Comparison of ENCODE assay signal across 8 cellular contexts in genomic region chr15:82043726-82044372, GRCh38. TPM values are rescaled to one million over a fixed set of nuclear protein-coding genes. Genes with fewer than 3 reads are reported as not detected.
DNase-seq lines count a peak whose midpoint lies in the region; ATAC-seq and TF ChIP-seq lines count a peak whose summit lies in the region.

No MANE protein-coding gene starts in this region.

- no peak overlapping the region for H4K91ac ChIP-seq in H9 (ENCODE audit: insufficient read length, low read depth, low read length)

- TF ChIP-seq CTCF in H9 (conservative IDR thresholded peaks at IDR 0.05), result no peak

- H3K27ac ChIP-seq in H9 (ENCODE audit: insufficient read length, low read depth, low read length), result no peak overlapping the region
- no peak overlapping the region for H3K27ac ChIP-seq in right cardiac atrium (ENCODE audit: low read length)
- peak overlapping the region; percentile 75 for H3K27ac ChIP-seq in skeletal muscle tissue (ENCODE audit: low read depth, low read length)

- intact Hi-C loops in right cardiac atrium (cut with DNase I), result no loop called here

- H3K23me2 ChIP-seq in H9 (ENCODE audit: insufficient read length, low read depth, low read length, poor library complexity, severe bottlenecking), result peaks cover 17% of the 10 kb centered on the region

- WGBS in H9 (ENCODE audit: extremely low coverage, insufficient read length, low lambda C conversion rate), result no CpG with 5 or more reads among the region's 54 CpGs
- WGBS in right cardiac atrium, result 37% methylated on average over 54 of the region's 54 CpGs

- peak overlapping the region; percentile 5 for H3K9ac ChIP-seq in H9 (ENCODE audit: extremely low read depth, insufficient read length, low read length)
- H3K9ac ChIP-seq in skeletal muscle tissue (ENCODE audit: low read depth in 1 of 3, low read length in 3 of 3), result peak overlapping the region; percentile 33 to 74 (median 62)

- no peak overlapping the region for H3K18ac ChIP-seq in H9 (ENCODE audit: insufficient read length, low read depth, low read length)

- H3K4ac ChIP-seq in H9 (ENCODE audit: low read depth, low read length), result no peak overlapping the region

- no peak overlapping the region for H4K8ac ChIP-seq in H9 (replicated peaks; ENCODE audit: insufficient read length, low read depth, low read length)

- ATAC-seq in activated T-cell treated with anti-CD3 and anti-CD28 coated beads, Interleukin-2, amount 50 U/mL, for 72 hours (replicated peaks in 1 of 2), result no peak
- no peak for ATAC-seq in right cardiac atrium

- no peak overlapping the region for H3K23ac ChIP-seq in H9 (ENCODE audit: insufficient read length, low read depth, low read length)

- no peaks in the 10 kb centered on the region for H3K79me2 ChIP-seq in H9 (ENCODE audit: insufficient read depth, low read length)

- no peaks in the 10 kb centered on the region for H4K20me1 ChIP-seq in H9 (ENCODE audit: control insufficient read depth, insufficient read depth, insufficient read length)

- H3K4me3 ChIP-seq in right cardiac atrium (ENCODE audit: low read length), result peak overlapping the region; percentile 79
- peak overlapping the region; percentile 74 to 87 (median 82) for H3K4me3 ChIP-seq in skeletal muscle tissue (ENCODE audit: low read length in 3 of 3)

- no peak overlapping the region for H2AK5ac ChIP-seq in H9 (ENCODE audit: insufficient read length, low read length)

- peaks cover 0 to 2% (median 0%) of the 10 kb centered on the region in 3 donors for H3K36me3 ChIP-seq in skeletal muscle tissue (ENCODE audit: control insufficient read depth in 3 of 3, insufficient read depth in 3 of 3, low read length in 3 of 3)

- H3K9me3 Mint-ChIP-seq in H9, result no peaks in the 10 kb centered on the region
- no peaks in the 10 kb centered on the region for H3K9me3 Mint-ChIP-seq in activated T-cell treated with anti-CD3 and anti-CD28 coated beads, Interleukin-2, amount 50 U/mL, for 72 hours

- no peak overlapping the region for H3K56ac ChIP-seq in H9 (ENCODE audit: insufficient read length, low read depth, low read length)

- DNase-seq in H9 (peak; percentile 41), right cardiac atrium (peak; percentile 24 to 60 (median 46)), HuH-7.5 (ENCODE audit: low spot score) (no peak), Kasumi-1 (lab: John Stamatoyannopoulos, UW) (no peak), NCI-H2196 treated with DMSO at 0.1 percent for 48 hours (lab: John Stamatoyannopoulos, UW; ENCODE audit: unreplicated experiment) (no peak)
- no peak for DNase-seq in activated T-cell treated with anti-CD3 and anti-CD28 coated beads, Interleukin-2, amount 50 U/mL, for 72 hours
- DNase-seq in activated CD4-positive, CD25-positive, alpha-beta regulatory T cell (lab: John Stamatoyannopoulos, UW), result no peak

- no peak overlapping the region for H2BK5ac ChIP-seq in H9 (ENCODE audit: insufficient read length, low read length)

- no peak overlapping the region for H2BK15ac ChIP-seq in H9 (ENCODE audit: low read depth, low read length)

- H2AFZ ChIP-seq in H9 (ENCODE audit: low read length), result no peak overlapping the region

- no peak overlapping the region for H3K27ac Mint-ChIP-seq in H9
- no peak overlapping the region for H3K27ac Mint-ChIP-seq in activated T-cell treated with anti-CD3 and anti-CD28 coated beads, Interleukin-2, amount 50 U/mL, for 72 hours

- H4K5ac ChIP-seq in H9 (ENCODE audit: insufficient read length, low read depth, low read length), result no peak overlapping the region

- H3K27me3 ChIP-seq in H9 (ENCODE audit: insufficient read depth, low read length) (no peaks in the 10 kb centered on the region), right cardiac atrium (ENCODE audit: control insufficient read depth, insufficient read depth) (no peaks in the 10 kb centered on the region), skeletal muscle tissue (ENCODE audit: control insufficient read depth in 3 of 3, insufficient read depth in 3 of 3, low read length in 3 of 3) (peaks cover 0 to 8% (median 4%) of the 10 kb centered on the region in 3 donors)

- H3T11ph ChIP-seq in H9 (ENCODE audit: low read length), result no peak overlapping the region

- H3K14ac ChIP-seq in H9 (ENCODE audit: insufficient read depth, low read length), result no peak overlapping the region

- no peak overlapping the region for H2BK120ac ChIP-seq in H9 (ENCODE audit: low read depth, low read length, poor library complexity, severe bottlenecking)

- H3K27me3 Mint-ChIP-seq in H9 (ENCODE audit: low read depth), result peaks cover 20% of the 10 kb centered on the region
- H3K27me3 Mint-ChIP-seq in activated T-cell treated with anti-CD3 and anti-CD28 coated beads, Interleukin-2, amount 50 U/mL, for 72 hours (ENCODE audit: low read depth), result peaks cover 14% of the 10 kb centered on the region

- no peaks in the 10 kb centered on the region for H3K9me3 ChIP-seq in H9 (ENCODE audit: control insufficient read depth, low read depth, low read length)
- no peaks in the 10 kb centered on the region for H3K9me3 ChIP-seq in right cardiac atrium (ENCODE audit: control insufficient read depth, low read length)
- H3K9me3 ChIP-seq in skeletal muscle tissue (ENCODE audit: control insufficient read depth in 3 of 3, low read length in 3 of 3), result no peaks in the 10 kb centered on the region

- peaks cover 18 to 34% of the 10 kb centered on the region in 2 experiments for H3K4me1 Mint-ChIP-seq in H9
- H3K4me1 Mint-ChIP-seq in activated T-cell treated with anti-CD3 and anti-CD28 coated beads, Interleukin-2, amount 50 U/mL, for 72 hours (ENCODE audit: low read depth), result peaks cover 21% of the 10 kb centered on the region

- no peak overlapping the region for H2BK12ac ChIP-seq in H9 (ENCODE audit: insufficient read length, low read depth, low read length)

- peak overlapping the region; percentile 84 for H3K4me2 ChIP-seq in H9 (ENCODE audit: insufficient read depth, insufficient read length, low read length)

- no peaks in the 10 kb centered on the region for H3K79me1 ChIP-seq in H9 (ENCODE audit: insufficient read depth, low read depth, low read length, poor library complexity, severe bottlenecking)

- H3K4me3 Mint-ChIP-seq in H9, result peak overlapping the region; percentile 90 to 97
- peak overlapping the region; percentile 92 to 94 for H3K4me3 Mint-ChIP-seq in activated T-cell treated with anti-CD3 and anti-CD28 coated beads, Interleukin-2, amount 50 U/mL, for 72 hours

- peaks cover 3 to 16% (median 10%) of the 10 kb centered on the region in 3 experiments for H3K36me3 Mint-ChIP-seq in H9 (ENCODE audit: insufficient read depth in 1 of 3, low read depth in 3 of 3)
- H3K36me3 Mint-ChIP-seq in activated T-cell treated with anti-CD3 and anti-CD28 coated beads, Interleukin-2, amount 50 U/mL, for 72 hours (ENCODE audit: insufficient read depth in 2 of 2), result no peaks in the 10 kb centered on the region

- H3K4me1 ChIP-seq in H9 (ENCODE audit: insufficient read depth, low read length) (0 out of 2 replicates have a peak, but pooled peaks cover 2% of the 10 kb centered on the region), right cardiac atrium (ENCODE audit: control insufficient read depth, insufficient read depth, low read length) (no peaks in the 10 kb centered on the region), skeletal muscle tissue (ENCODE audit: control insufficient read depth in 3 of 3, insufficient read depth in 3 of 3, low read length in 3 of 3) (peaks cover 20 to 33% (median 25%) of the 10 kb centered on the region in 3 donors)

- no peak overlapping the region for H2BK20ac ChIP-seq in H9 (ENCODE audit: low read depth, low read length, poor library complexity, severe bottlenecking)

RNA-seq across cellular contexts. Expression of gene MEX3B, which starts 2.0 kb away (rescaled TPM):
- 10.4 and 11.0 TPM in 2 replicates for total RNA-seq in H9 (2021)
- total RNA-seq in activated T-cell treated with anti-CD3 and anti-CD28 coated beads, Interleukin-2, amount 50 U/mL, for 72 hours, result 1 to 10 TPM in 1 of 2 donors, under 1 TPM in 1; 0.72 to 1.4 TPM
- total RNA-seq in right cardiac atrium, result 1 to 10 TPM; 2.0 to 3.0 (median 2.6) TPM
- polyA plus RNA-seq in right cardiac atrium, result 1.3 TPM
- 11.0 TPM for total RNA-seq in skeletal muscle tissue

Comparison
In these comparisons a context has a peak if more than half of its experiments do, and no peak if none do; other contexts are left out.
1. DNase-seq: peak in H9 (single experiment) and right cardiac atrium (3 of 3); none in activated T-cell treated with anti-CD3 and anti-CD28 coated beads, Interleukin-2, amount 50 U/mL, for 72 hours (0 of 2), HuH-7.5 (single experiment), activated CD4-positive, CD25-positive, alpha-beta regulatory T cell (0 of 4), Kasumi-1 (0 of 2) and NCI-H2196 treated with DMSO at 0.1 percent for 48 hours (single experiment).